Comparison of ENCODE assay signal across 12 cellular contexts in the genomic region with DNA sequence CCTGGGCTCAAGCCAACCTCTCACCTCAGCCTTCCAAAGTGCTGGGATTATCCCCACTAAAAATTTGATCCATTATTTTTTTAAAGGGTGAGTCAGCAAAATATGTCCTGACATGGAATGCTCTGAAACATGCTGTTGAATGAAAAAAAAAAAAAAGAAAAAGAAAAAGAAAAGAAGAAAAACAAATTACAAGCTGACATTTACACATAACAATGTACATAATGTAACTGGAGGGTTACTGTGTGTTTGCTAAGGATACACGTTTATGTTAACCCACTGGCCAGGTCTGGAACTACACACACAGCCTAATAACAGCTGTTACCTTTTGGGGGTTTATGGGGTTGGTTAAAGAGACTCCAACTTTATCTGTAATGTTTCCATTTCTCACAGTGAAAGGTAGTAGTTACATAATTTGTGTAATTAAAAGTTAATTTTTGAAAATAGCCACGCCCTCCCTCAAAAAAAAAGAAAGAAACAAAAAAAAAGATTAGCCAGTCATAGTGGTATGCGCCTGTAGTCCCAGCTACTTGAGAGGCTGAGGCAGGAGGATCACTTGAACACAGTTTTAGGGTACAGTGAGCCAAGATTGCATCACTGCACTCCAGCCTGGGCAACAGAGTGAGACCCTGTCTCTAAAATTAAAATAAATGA. TPM values are rescaled to one million over a fixed set of nuclear protein-coding genes. Genes with fewer than 3 reads are reported as not detected.
A peak's percentile ranks its signal among the peaks of the same experiment; 100 is the strongest.
DNase-seq lines count a peak whose midpoint lies in the region; ATAC-seq, FAIRE-seq and TF ChIP-seq lines count a peak whose summit lies in the region.
"Had no signal": no experiment of that assay in that cellular context is flagged by ENCODE, and none has a peak within 500 bp of the region (broad histone marks: within the 10 kb centered on the region; RNA-seq: fewer than 3 reads in every experiment).

No MANE protein-coding gene starts in this region.

- 64% methylated on average over 3 of the region's 3 CpGs; no CpG with 5 or more reads in 1 of the 2 experiments for WGBS in H1 (ENCODE audit: extremely low coverage in 1 of 2, insufficient coverage in 1 of 2, insufficient read length in 1 of 2, insufficient replicate concordance in 2 of 2, low coverage in 1 of 2, low lambda C conversion rate in 2 of 2, missing lambda C conversion rate in 1 of 2), 2 experiments
- 28 to 29% methylated on average over 3 of the region's 3 CpGs for WGBS in pancreas, 2 donors

- H3K14ac ChIP-seq in H1 (ENCODE audit: insufficient read length): no peak overlapping the region

- no peak overlapping the region for H2BK20ac ChIP-seq in H1 (ENCODE audit: low read length)

- POLR2A ChIA-PET in H1 (lab: Charles Lee; ENCODE audit: partially characterized antibody): interaction anchor here (1.3 kb wide), 1 partner anchor 8 kb away, joined by 6 read pairs; no protein-coding TSS in a partner anchor

- no peak for TF ChIP-seq EP300 in H1 (IDR thresholded peaks at IDR 0.05; ENCODE audit: borderline replicate concordance in 1 of 2, low read depth in 2 of 2, low read length in 2 of 2)

- intact Hi-C loops in pancreas (cut with DNase I): no loop called here
- intact Hi-C loops in left lung (cut with DNase I): no loop called here

- H3K23ac ChIP-seq in H1 (ENCODE audit: insufficient read length): no peak overlapping the region

- no peak overlapping the region for H2BK12ac ChIP-seq in H1 (ENCODE audit: low read depth, low read length)

- H2AK5ac ChIP-seq in H1 (ENCODE audit: low read depth, low read length): no peak overlapping the region

- no peak overlapping the region for H3K9ac ChIP-seq in MM.1S (ENCODE audit: low read length)
- H3K9ac ChIP-seq in H1 (replicated peaks in 1 of 4; ENCODE audit: extremely low read depth in 1 of 4, low read depth in 3 of 4, low read length in 3 of 4): no peak overlapping the region

- no peak overlapping the region for H3K4ac ChIP-seq in H1 (replicated peaks; ENCODE audit: insufficient read length, low read depth, low read length)

- CTCF ChIA-PET in H1 (lab: Charles Lee; ENCODE audit: partially characterized antibody): interaction anchor here (0.6 to 6.5 kb wide), 21 partner anchors 8 to 829 kb away, joined by 3 to 90 read pairs (median 4); partner anchors contain the start of gene ANPEP

- no peak for FAIRE-seq in H1 (lab: Jason Lieb, UNC)
- no peak for FAIRE-seq in pancreas (lab: Jason Lieb, UNC)

- H3K36me3 ChIP-seq in MM.1S (replicated peaks; ENCODE audit: insufficient read depth, low read length): no peaks in the 10 kb centered on the region
- no peaks in the 10 kb centered on the region for H3K36me3 ChIP-seq in H1 (ENCODE audit: control insufficient read depth in 2 of 4, insufficient read depth in 4 of 4, low read length in 3 of 4)
- H3K36me3 ChIP-seq in pancreas: no peaks in the 10 kb centered on the region
- no peaks in the 10 kb centered on the region for H3K36me3 ChIP-seq in left lung

- H3K79me1 ChIP-seq in H1 (ENCODE audit: low read depth, low read length): no peaks in the 10 kb centered on the region

- no peak overlapping the region for H3K27ac ChIP-seq in MM.1S (ENCODE audit: low read length)
- no peak overlapping the region for H3K27ac ChIP-seq in H1 (ENCODE audit: low read depth, low read length)
- H3K27ac ChIP-seq in pancreas: no peak overlapping the region
- no peak overlapping the region for H3K27ac ChIP-seq in left lung
- H3K27ac ChIP-seq: coronary artery had no signal

- H2AFZ ChIP-seq in MM.1S (ENCODE audit: low read length) (no peak overlapping the region), H1 (ENCODE audit: low read length) (no peak overlapping the region)

- H3K4me2 ChIP-seq in MM.1S (ENCODE audit: low read depth, low read length) (no peak overlapping the region), H1 (ENCODE audit: insufficient read depth in 1 of 2, low read depth in 2 of 2, low read length in 2 of 2) (no peak overlapping the region)

- no peaks in the 10 kb centered on the region for H3K79me2 ChIP-seq in MM.1S (ENCODE audit: low read length)
- H3K79me2 ChIP-seq in H1 (ENCODE audit: control insufficient read depth in 1 of 2, insufficient read depth in 2 of 2, low read length in 2 of 2): no peaks in the 10 kb centered on the region

- no peak for TF ChIP-seq POLR2A in H1 (IDR thresholded peaks at IDR 0.05; ENCODE audit: control extremely low read depth in 1 of 2, low read depth in 2 of 2, low read length in 2 of 2)

- H4K5ac ChIP-seq in H1 (ENCODE audit: insufficient read length, low read depth, low read length): no peak overlapping the region

- no peak overlapping the region for H4K8ac ChIP-seq in H1 (ENCODE audit: extremely low read depth, insufficient read depth, low read length)

- peaks cover 12% of the 10 kb centered on the region for H3K4me1 ChIP-seq in MM.1S (ENCODE audit: low read length)
- H3K4me1 ChIP-seq in H1 (replicated peaks in 1 of 4; ENCODE audit: control insufficient read depth in 3 of 4, insufficient read depth in 4 of 4, low read length in 3 of 4): peaks cover 0 to 4% (median 1%) of the 10 kb centered on the region in 4 experiments; a peak in 2 of 7 replicates
- peaks cover 21 to 31% (median 27%) of the 10 kb centered on the region in 3 donors for H3K4me1 ChIP-seq in pancreas
- peaks cover 7 to 16% of the 10 kb centered on the region in 2 donors for H3K4me1 ChIP-seq in left lung

- peak; percentile 41 for TF ChIP-seq CTCF in GM12873 (IDR thresholded peaks at IDR 0.05; ENCODE audit: insufficient read depth, low read depth, low read length, missing control alignments)
- TF ChIP-seq CTCF in MM.1S (IDR thresholded peaks at IDR 0.05; ENCODE audit: low read length): peak; percentile 26
- TF ChIP-seq CTCF in H1 (IDR thresholded peaks at IDR 0.05; ENCODE audit: control extremely low read depth in 1 of 3, insufficient read depth in 1 of 3, low read depth in 1 of 3, low read length in 3 of 3): peak in 1 of 3 experiments; percentile 24; a peak in 1 of 4 replicates
- peak in 2 of 4 donors; percentile 20 to 37 for TF ChIP-seq CTCF in pancreas (IDR thresholded peaks at IDR 0.05)
- peak in 1 of 2 donors; percentile 13 for TF ChIP-seq CTCF in left lung (IDR thresholded peaks at IDR 0.05)

- DNase-seq in MM.1S: peak; percentile 25
- no peak for DNase-seq in H1 (ENCODE audit: low read depth in 1 of 2, low spot score in 2 of 2)
- DNase-seq in pancreas: no peak
- DNase-seq in stimulated activated CD4-positive, alpha-beta T cell treated with anti-CD3 and anti-CD28 coated beads, Interleukin-2, amount 100 ng/mL, for 48 hours: no peak
- no peak for DNase-seq in left lung
- DNase-seq: activated CD8-positive, alpha-beta memory T cell treated with anti-CD3 and anti-CD28 coated beads for 24 hours; left ventricle myocardium superior had no signal

- H3K56ac ChIP-seq in H1 (replicated peaks; ENCODE audit: insufficient read length, low read depth, low read length): no peak overlapping the region

- H3K18ac ChIP-seq in H1 (ENCODE audit: extremely low read depth, low read length): no peak overlapping the region

- no peak overlapping the region for H2BK120ac ChIP-seq in H1 (replicated peaks; ENCODE audit: low read depth, low read length)

- no peak for TF ChIP-seq RAD21 in H1 (IDR thresholded peaks at IDR 0.05 in 1 of 2, conservative IDR thresholded peaks at IDR 0.05 in 1 of 2; ENCODE audit: low read depth in 2 of 2, low read length in 2 of 2)

- peak in 3 of 4 donors; percentile 6 to 19 (median 6) for ATAC-seq in pancreas
- no peak for ATAC-seq in GM21737 (IDR thresholded peaks at IDR 0.05; ENCODE audit: unreplicated experiment)
- ATAC-seq in HG03442 (IDR thresholded peaks at IDR 0.05; ENCODE audit: unreplicated experiment): no peak
- ATAC-seq in left lung: no peak
- ATAC-seq: left ventricle myocardium superior had no signal

- H2BK15ac ChIP-seq in H1 (ENCODE audit: low read length): no peak overlapping the region

- no peaks in the 10 kb centered on the region for H3K9me2 ChIP-seq in MM.1S (replicated peaks; ENCODE audit: insufficient read depth, low read length)

- H4K20me1 ChIP-seq in MM.1S (ENCODE audit: insufficient read depth, low read length): no peaks in the 10 kb centered on the region
- H4K20me1 ChIP-seq in H1 (replicated peaks in 1 of 2; ENCODE audit: control insufficient read depth in 1 of 2, insufficient read depth in 2 of 2, low read length in 2 of 2): no peaks in the 10 kb centered on the region

- H3K4me3 ChIP-seq in MM.1S (ENCODE audit: low read length) (no peak overlapping the region), H1 (ENCODE audit: extremely low read depth in 1 of 4, insufficient read depth in 2 of 4, low read depth in 3 of 4, low read length in 4 of 4) (no peak overlapping the region), pancreas (no peak overlapping the region), left lung (no peak overlapping the region)
- H3K4me3 ChIP-seq: coronary artery had no signal

- no peaks in the 10 kb centered on the region; the same call in 1 of the 2 replicates for H3K23me2 ChIP-seq in H1 (ENCODE audit: low read depth, low read length)

- H3K27me3 ChIP-seq in MM.1S (replicated peaks; ENCODE audit: insufficient read depth, low read length) (no peaks in the 10 kb centered on the region), H1 (replicated peaks in 1 of 4; ENCODE audit: control insufficient read depth in 3 of 4, extremely low read depth in 1 of 4, insufficient read depth in 3 of 4, low read length in 3 of 4) (peaks cover 13 to 27% (median 22%) of the 10 kb centered on the region in 4 experiments), pancreas (no peaks in the 10 kb centered on the region), left lung (peaks cover 0 to 22% of the 10 kb centered on the region in 2 donors)

- no peaks in the 10 kb centered on the region for H3K9me3 ChIP-seq in MM.1S (replicated peaks; ENCODE audit: insufficient read depth, low read length)
- no peaks in the 10 kb centered on the region for H3K9me3 ChIP-seq in H1 (ENCODE audit: insufficient read depth in 2 of 2, low read depth in 1 of 2, low read length in 1 of 2)
- no peaks in the 10 kb centered on the region for H3K9me3 ChIP-seq in pancreas
- no peaks in the 10 kb centered on the region for H3K9me3 ChIP-seq in left lung

- no peak overlapping the region for H4K91ac ChIP-seq in H1 (replicated peaks; ENCODE audit: insufficient read length, low read length)

- no peaks in the 10 kb centered on the region for H3F3A ChIP-seq in MM.1S (ENCODE audit: insufficient read depth, low read length)

- no peak overlapping the region for H2BK5ac ChIP-seq in H1 (ENCODE audit: low read depth, low read length)

RNA-seq across cellular contexts. Expression of gene MESP2, which starts 3.1 kb away (rescaled TPM):
- 0.35 and 0.38 TPM in 2 replicates for total RNA-seq in H1 (2021; fragmentation: NEBNext Ultra II Directional; extraction: Animal tissue kit (Norgen Biotek cat#: 25700))
- polyA plus RNA-seq in H1 (2011; rRNA removed) (0.80 and 1.6 TPM in 2 replicates), pancreas (under 1 TPM in 1 of 2 donors, not detected in 1; 0.12 TPM)
- 0.57 TPM for polyA plus RNA-seq in H1 (2011; cell fraction: cytosol; rRNA removed)
- 0.61 TPM for polyA plus RNA-seq in H1 (2011; cell fraction: nucleus; rRNA removed)
- polyA plus RNA-seq in H1 (2012, experiment 1 of 2): 0.25 to 0.88 TPM (median 0.68 TPM) in 3 of 4 replicates, not detected in the other
- 0.43 TPM for polyA plus RNA-seq in H1 (2012, experiment 2 of 2)
- polyA plus RNA-seq in H1 (2013, experiment 1 of 2): 0.28 TPM
- 0.40 TPM for polyA plus RNA-seq in H1 (2013, experiment 2 of 2)
- polyA minus RNA-seq in H1 (2011; rRNA and poly(A)+ RNA removed): not detected in 2 replicates
- not detected for polyA minus RNA-seq in H1 (2011; cell fraction: cytosol; rRNA and poly(A)+ RNA removed)
- 0.60 TPM for polyA minus RNA-seq in H1 (2011; cell fraction: nucleus; rRNA and poly(A)+ RNA removed)
- total RNA-seq in pancreas (under 1 TPM in 4 of 6 donors, not detected in 2; 0.16 to 0.46 (median 0.30) TPM), left lung (under 1 TPM in 1 of 2 donors, not detected in 1; 0.35 TPM)
- polyA plus RNA-seq: IgD-negative memory B cell had no signal

RNA-seq across cellular contexts. Expression of gene MESP1, which starts 22.0 kb away (rescaled TPM):
- total RNA-seq in H1 (2021; fragmentation: NEBNext Ultra II Directional; extraction: Animal tissue kit (Norgen Biotek cat#: 25700)): 0.15 TPM in 1 of 2 replicates, not detected in the other
- polyA plus RNA-seq in H1 (2011; rRNA removed) (0.23 and 0.28 TPM in 2 replicates), pancreas (1 to 10 TPM; 1.1 to 2.1 TPM)
- 0.18 TPM for polyA plus RNA-seq in H1 (2011; cell fraction: cytosol; rRNA removed)
- 0.34 TPM for polyA plus RNA-seq in H1 (2011; cell fraction: nucleus; rRNA removed)
- 0.17 to 0.40 TPM (median 0.33 TPM) in 3 of 4 replicates, not detected in the other for polyA plus RNA-seq in H1 (2012, experiment 1 of 2)
- 0.08 TPM for polyA plus RNA-seq in H1 (2012, experiment 2 of 2)
- 0.04 TPM for polyA plus RNA-seq in H1 (2013, experiment 1 of 2)
- 0.06 TPM for polyA plus RNA-seq in H1 (2013, experiment 2 of 2)
- not detected in 2 replicates for polyA minus RNA-seq in H1 (2011; rRNA and poly(A)+ RNA removed)
- polyA minus RNA-seq in H1 (2011; cell fraction: cytosol; rRNA and poly(A)+ RNA removed): 1.4 TPM
- polyA minus RNA-seq in H1 (2011; cell fraction: nucleus; rRNA and poly(A)+ RNA removed): 0.70 TPM
- total RNA-seq in pancreas (1 to 10 TPM; 1.5 to 4.0 (median 2.4) TPM), left lung (1 to 10 TPM; 3.0 to 4.2 TPM)

RNA-seq across cellular contexts. Expression of gene ANPEP, which starts 41.6 kb away (rescaled TPM):
- 1.6 and 2.2 TPM in 2 replicates for total RNA-seq in H1 (2021; fragmentation: NEBNext Ultra II Directional; extraction: Animal tissue kit (Norgen Biotek cat#: 25700))
- polyA plus RNA-seq in H1 (2011; rRNA removed) (2.0 and 3.3 TPM in 2 replicates), pancreas (100 to 1,000 TPM; 388 to 524 TPM)
- 2.2 TPM for polyA plus RNA-seq in H1 (2011; cell fraction: cytosol; rRNA removed)
- 5.8 TPM for polyA plus RNA-seq in H1 (2011; cell fraction: nucleus; rRNA removed)
- 1.6 to 3.7 TPM (median 2.2 TPM) in 4 replicates for polyA plus RNA-seq in H1 (2012, experiment 1 of 2)
- polyA plus RNA-seq in H1 (2012, experiment 2 of 2): 1.4 TPM
- 5.2 TPM for polyA plus RNA-seq in H1 (2013, experiment 1 of 2)
- polyA plus RNA-seq in H1 (2013, experiment 2 of 2): 3.8 TPM
- polyA minus RNA-seq in H1 (2011; rRNA and poly(A)+ RNA removed): 1.6 and 2.5 TPM in 2 replicates
- 1.5 TPM for polyA minus RNA-seq in H1 (2011; cell fraction: cytosol; rRNA and poly(A)+ RNA removed)
- 1.9 TPM for polyA minus RNA-seq in H1 (2011; cell fraction: nucleus; rRNA and poly(A)+ RNA removed)
- total RNA-seq in pancreas (1,000 to 10,000 TPM in 2 of 6 donors, 100 to 1,000 TPM in 4; 401 to 1,207 (median 921) TPM), left lung (100 to 1,000 TPM in 1 of 2 donors, 10 to 100 TPM in 1; 27.2 to 139 TPM)

Comparison
In these comparisons a context has a peak if more than half of its experiments do, and no peak if none do; other contexts are left out.
1. ATAC-seq: peak in pancreas (3 of 4); none in GM21737 (single experiment), HG03442 (single experiment) and left lung (single experiment).